ENCODE assay signal across 27 cellular contexts in the genomic region with DNA sequence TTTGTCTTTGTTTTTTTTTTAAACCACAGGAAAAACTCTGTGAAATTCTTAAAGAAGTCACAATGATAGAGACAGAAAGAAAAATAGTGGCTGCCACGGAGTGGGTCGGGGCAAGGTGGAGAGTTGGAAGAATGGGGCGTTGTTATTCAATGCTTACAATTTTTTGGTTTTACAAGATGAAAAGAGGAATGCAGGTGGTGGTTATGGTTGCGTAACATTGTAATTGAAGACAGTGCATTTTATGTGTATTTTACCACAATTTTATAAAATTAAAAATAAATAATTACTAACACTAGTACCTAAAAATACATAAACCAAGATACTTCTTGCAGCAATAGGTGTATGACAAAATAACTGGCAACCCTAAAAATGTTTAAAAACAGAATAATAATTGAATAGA.
DNase-seq lines count a peak whose midpoint lies in the region; ATAC-seq, FAIRE-seq and TF ChIP-seq lines count a peak whose summit lies in the region.
"Had no signal": no experiment of that assay in that cellular context is flagged by ENCODE, and none has a peak within 500 bp of the region (broad histone marks: within the 10 kb centered on the region; RNA-seq: fewer than 3 reads in every experiment).

No MANE protein-coding gene starts in this region.

- POLR2A ChIA-PET in IMR-90 (lab: Charles Lee; ENCODE audit: unreplicated experiment) = no interaction called here
- POLR2A ChIA-PET in K562 (lab: Yijun Ruan, JAX) = no interaction called here

- dilution Hi-C loops in IMR-90 (cut with HindIII; ENCODE audit: low sequenced_read_pairs, unreplicated experiment) = no loop called here

- no peak overlapping the region for H3K23ac ChIP-seq in IMR-90 (ENCODE audit: low read depth, low read length)

- no peak overlapping the region for H3K9ac ChIP-seq in IMR-90 (ENCODE audit: low read depth, low read length)
- no peak overlapping the region for H3K9ac ChIP-seq in K562 (ENCODE audit: insufficient read depth in 1 of 2, low read depth in 2 of 2, low read length in 2 of 2)
- H3K9ac ChIP-seq: BLaER1 had no signal

- TF ChIP-seq RAD21 in IMR-90 (IDR thresholded peaks at IDR 0.05; ENCODE audit: low read length) (no peak), Ishikawa (IDR thresholded peaks at IDR 0.05; ENCODE audit: low read depth) (no peak), K562 (CRISPR knock-in tag; conservative IDR thresholded peaks at IDR 0.05 in 1 of 2, IDR thresholded peaks at IDR 0.05 in 1 of 2) (no peak)

- intact Hi-C loops in IMR-90 (cut with micrococcal nuclease) = no loop called here
- intact Hi-C loops in K562 (cut with micrococcal nuclease) = no loop called here

- H3K9me1 ChIP-seq in IMR-90 (ENCODE audit: insufficient read depth, low read length) (no peaks in the 10 kb centered on the region), K562 (ENCODE audit: control insufficient read depth, insufficient read depth, low read length) (no peaks in the 10 kb centered on the region)

- H2AFZ ChIP-seq in IMR-90 (replicated peaks; ENCODE audit: low read length, poor library complexity) (no peak overlapping the region), K562 (ENCODE audit: low read depth, low read length) (no peak overlapping the region)

- CTCF ChIA-PET in IMR-90 (lab: Yijun Ruan, JAX) = no interaction called here
- CTCF ChIA-PET in K562 (lab: Yijun Ruan, JAX; ENCODE audit: low intra/inter-chr PET ratio) = no interaction called here

- H3K27me3 Mint-ChIP-seq in stimulated activated naive B cell treated with anti-CD40 and anti-IgM and Interleukin-4, amounts not matched to agents 10 μg/mL and 1 μg/mL and 100 μg/mL, for 72 hours = peaks cover 19 to 22% of the 10 kb centered on the region in 2 donors

- H3K79me1 ChIP-seq in IMR-90 (ENCODE audit: low read depth in 1 of 2, low read length in 2 of 2) = no peaks in the 10 kb centered on the region

- H2BK5ac ChIP-seq in IMR-90 (ENCODE audit: low read depth, low read length, poor library complexity, severe bottlenecking) = no peak overlapping the region

- H3K36me3 ChIP-seq in IMR-90 (ENCODE audit: control insufficient read depth, insufficient read depth, low read length) (no peaks in the 10 kb centered on the region), K562 (ENCODE audit: control insufficient read depth, insufficient read depth, low read length) (no peaks in the 10 kb centered on the region)
- H3K36me3 ChIP-seq: BE2C, BLaER1 had no signal

- H3K9me3 ChIP-seq in IMR-90 (ENCODE audit: control insufficient read depth, insufficient read depth, low read length) = no peaks in the 10 kb centered on the region
- no peaks in the 10 kb centered on the region for H3K9me3 ChIP-seq in K562 (replicated peaks; ENCODE audit: control insufficient read depth, insufficient read depth, low read depth, low read length)
- H3K9me3 ChIP-seq: BE2C, BLaER1 had no signal

- H2BK120ac ChIP-seq in IMR-90 (ENCODE audit: low read depth, low read length) = no peak overlapping the region

- H3K27me3 ChIP-seq in IMR-90 (ENCODE audit: control insufficient read depth, insufficient read depth, low read length) (peaks cover 1% of the 10 kb centered on the region; the same call in 1 of the 2 replicates), K562 (ENCODE audit: control insufficient read depth in 2 of 2, insufficient read depth in 2 of 2, low read length in 2 of 2) (peaks cover 0 to 17% of the 10 kb centered on the region in 2 experiments; a peak in 4 of 5 replicates)
- H3K27me3 ChIP-seq: BE2C, BLaER1 had no signal

- no peak overlapping the region for H4K8ac ChIP-seq in IMR-90 (ENCODE audit: low read depth in 2 of 2, low read length in 2 of 2)

- 80% methylated on average over 1 of the region's 4 CpGs; no CpG with 5 or more reads in 1 of the 2 experiments for WGBS in IMR-90 (ENCODE audit: extremely low coverage in 2 of 2, insufficient read length in 1 of 2), 2 experiments
- WGBS in K562 (ENCODE audit: insufficient coverage, low coverage, missing lambda C conversion rate) = 24% methylated on average over 4 of the region's 4 CpGs

- H2BK20ac ChIP-seq in IMR-90 (ENCODE audit: low read depth, low read length) = no peak overlapping the region

- DNase-seq in IMR-90 = no peak
- no peak for DNase-seq in K562 (ENCODE audit: extremely low read depth in 1 of 4, low spot score in 3 of 4)
- DNase-seq in foreskin fibroblast = no peak
- no peak for DNase-seq in NCI-H524 (lab: John Stamatoyannopoulos, UW)
- no peak for DNase-seq in stimulated activated naive B cell treated with anti-CD40 and anti-IgM and Interleukin-4, amounts not matched to agents 10 μg/mL and 1 μg/mL and 100 μg/mL, for 72 hours
- DNase-seq: 8988T; ACHN; BE2C; C1 segment of cervical spinal cord; CD4-positive, alpha-beta memory T cell; CD4-positive, CD25-positive, alpha-beta regulatory T cell; CD8-positive, alpha-beta memory T cell; COR-L47; DMS 273 treated with DMSO at 0.1 percent for 48 hours; DMS153; DMS53; DMS79; DND-41; EL; GDM1 had no signal

- H3K56ac ChIP-seq in IMR-90 (ENCODE audit: extremely low read depth, insufficient read depth, low read length) = no peak overlapping the region

- H2AK5ac ChIP-seq in IMR-90 (ENCODE audit: low read depth, low read length) = no peak overlapping the region

- BruUV-seq in IMR-90 (replicated peaks; lab: Mats Ljungman, UMichigan) (no TSS peak), K562 (replicated peaks; lab: Mats Ljungman, UMichigan) (no TSS peak)

- H3K9me3 Mint-ChIP-seq in stimulated activated naive B cell treated with anti-CD40 and anti-IgM and Interleukin-4, amounts not matched to agents 10 μg/mL and 1 μg/mL and 100 μg/mL, for 72 hours = no peaks in the 10 kb centered on the region
- H3K9me3 Mint-ChIP-seq: CD4-positive, alpha-beta memory T cell; CD8-positive, alpha-beta memory T cell had no signal

- ATAC-seq in IMR-90 (ENCODE audit: low read depth) (no peak), K562 (no peak)
- ATAC-seq in stimulated activated naive B cell treated with anti-CD40 and anti-IgM and Interleukin-4, amounts not matched to agents 10 μg/mL and 1 μg/mL and 100 μg/mL, for 72 hours (replicated peaks) = no peak
- ATAC-seq: GM12878 had no signal

- in situ Hi-C loops in IMR-90 (cut with MboI; ENCODE audit: low sequenced_read_pairs) = loop anchor here (10.0 kb wide), 2 partner anchors 306 to 426 kb away; partner anchors contain the start of gene MRPS17
- in situ Hi-C loops in K562 (cut with MboI) = loop anchor here (10.0 kb wide), 1 partner anchor 76 kb away; no protein-coding TSS in a partner anchor

- TF ChIP-seq EP300 in Ishikawa (IDR thresholded peaks at IDR 0.05; ENCODE audit: borderline replicate concordance) (no peak), K562 (IDR thresholded peaks at IDR 0.05; ENCODE audit: low read length) (no peak)

- H3K4me3 ChIP-seq in IMR-90 (ENCODE audit: insufficient read depth, low read depth, low read length) (no peak overlapping the region), K562 (no peak overlapping the region), foreskin fibroblast (ENCODE audit: low read depth in 1 of 2, low read length in 2 of 2) (no peak overlapping the region)
- H3K4me3 ChIP-seq: BLaER1, GM12878 had no signal

- no peak for FAIRE-seq in K562 (lab: Jason Lieb, UNC)
- FAIRE-seq: A204.1, GM12878, GM12892, GM18507 had no signal

- H3K14ac ChIP-seq in IMR-90 (replicated peaks; ENCODE audit: low read depth, low read length) = no peak overlapping the region

- TF ChIP-seq CTCF in IMR-90 (conservative IDR thresholded peaks at IDR 0.05; ENCODE audit: low read depth, low read length) (no peak), K562 (IDR thresholded peaks at IDR 0.05 in 2 of 3, conservative IDR thresholded peaks at IDR 0.05 in 1 of 3; ENCODE audit: insufficient read depth in 2 of 3, low read depth in 1 of 3, low read length in 3 of 3) (no peak), foreskin fibroblast (IDR thresholded peaks at IDR 0.05; ENCODE audit: low read depth, low read length) (no peak)

- no peak for TF ChIP-seq POLR2A in IMR-90 (IDR thresholded peaks at IDR 0.05; ENCODE audit: low read depth, low read length)
- TF ChIP-seq POLR2A in K562 (conservative IDR thresholded peaks at IDR 0.05) = no peak

- H3K36me3 Mint-ChIP-seq in stimulated activated naive B cell treated with anti-CD40 and anti-IgM and Interleukin-4, amounts not matched to agents 10 μg/mL and 1 μg/mL and 100 μg/mL, for 72 hours = no peaks in the 10 kb centered on the region
- H3K36me3 Mint-ChIP-seq: CD14-positive monocyte; CD4-positive, alpha-beta memory T cell; CD4-positive, CD25-positive, alpha-beta regulatory T cell; CD8-positive, alpha-beta memory T cell had no signal

- no peak overlapping the region for H3K4me3 Mint-ChIP-seq in stimulated activated naive B cell treated with anti-CD40 and anti-IgM and Interleukin-4, amounts not matched to agents 10 μg/mL and 1 μg/mL and 100 μg/mL, for 72 hours
- H3K4me3 Mint-ChIP-seq: CD14-positive monocyte; CD4-positive, alpha-beta memory T cell; CD4-positive, CD25-positive, alpha-beta regulatory T cell; CD8-positive, alpha-beta memory T cell had no signal

- H3K4ac ChIP-seq in IMR-90 (ENCODE audit: low read depth, low read length) = no peak overlapping the region

- H3K4me2 ChIP-seq in IMR-90 (ENCODE audit: low read depth, low read length) = no peak overlapping the region
- no peak overlapping the region for H3K4me2 ChIP-seq in K562 (ENCODE audit: insufficient read depth, low read length)
- H3K4me2 ChIP-seq: BLaER1 had no signal

- no peak overlapping the region for H2AK9ac ChIP-seq in IMR-90 (replicated peaks; ENCODE audit: low read depth, low read length, poor library complexity)

- no peak overlapping the region for H2BK15ac ChIP-seq in IMR-90 (ENCODE audit: low read depth, low read length)

- H3K27ac ChIP-seq in IMR-90 (ENCODE audit: insufficient read depth, low read length) = no peak overlapping the region
- no peak overlapping the region for H3K27ac ChIP-seq in K562 (ENCODE audit: extremely low read depth, low read depth, low read length)
- H3K27ac ChIP-seq: BLaER1 had no signal

- H3K4me1 ChIP-seq in IMR-90 (ENCODE audit: control insufficient read depth, insufficient read depth, low read length) (no peaks in the 10 kb centered on the region), K562 (replicated peaks in 1 of 2; ENCODE audit: control insufficient read depth in 2 of 2, insufficient read depth in 2 of 2, low read length in 2 of 2) (no peaks in the 10 kb centered on the region)
- H3K4me1 ChIP-seq: BE2C, BLaER1 had no signal

- H3K79me2 ChIP-seq in K562 (ENCODE audit: control insufficient read depth, insufficient read depth, low read length) = no peaks in the 10 kb centered on the region

- H4K20me1 ChIP-seq in IMR-90 (ENCODE audit: insufficient read depth, low read length) (no peaks in the 10 kb centered on the region), K562 (replicated peaks; ENCODE audit: control insufficient read depth, insufficient read depth, low read length) (no peaks in the 10 kb centered on the region)
- H4K20me1 ChIP-seq: BLaER1 had no signal

- no peaks in the 10 kb centered on the region for H3K4me1 Mint-ChIP-seq in stimulated activated naive B cell treated with anti-CD40 and anti-IgM and Interleukin-4, amounts not matched to agents 10 μg/mL and 1 μg/mL and 100 μg/mL, for 72 hours
- H3K4me1 Mint-ChIP-seq: CD14-positive monocyte; CD4-positive, alpha-beta memory T cell; CD8-positive, alpha-beta memory T cell had no signal

- H3K18ac ChIP-seq in IMR-90 (ENCODE audit: low read depth, low read length) = no peak overlapping the region

- no peak overlapping the region for H4K91ac ChIP-seq in IMR-90 (ENCODE audit: insufficient read depth, low read depth, low read length)

- no peak overlapping the region for H4K5ac ChIP-seq in IMR-90 (ENCODE audit: low read depth, low read length)

- no peak overlapping the region for H3K27ac Mint-ChIP-seq in stimulated activated naive B cell treated with anti-CD40 and anti-IgM and Interleukin-4, amounts not matched to agents 10 μg/mL and 1 μg/mL and 100 μg/mL, for 72 hours
- H3K27ac Mint-ChIP-seq: CD14-positive monocyte; CD4-positive, CD25-positive, alpha-beta regulatory T cell had no signal
